ENCODE assay signal across 29 cellular contexts in the genomic region with DNA sequence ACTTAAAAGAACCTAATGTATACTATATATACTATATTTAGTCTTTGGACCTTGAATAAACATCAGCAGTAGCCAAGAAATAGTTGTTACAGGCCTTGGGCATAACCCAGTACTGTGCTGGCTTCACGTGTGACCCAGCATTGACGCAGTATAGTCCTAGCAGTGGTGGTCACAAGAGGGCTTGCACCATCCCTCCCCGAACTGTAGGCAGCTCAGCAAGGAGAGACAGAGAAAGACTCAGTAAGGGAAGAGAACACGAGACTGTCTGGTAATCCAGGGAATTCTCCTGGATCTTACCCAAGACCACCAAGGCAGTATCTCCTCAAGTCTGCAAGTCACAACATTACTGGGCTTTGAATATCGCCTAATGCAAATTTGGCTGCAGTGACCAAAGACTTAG.
"Had no signal": no experiment of that assay in that cellular context is flagged by ENCODE, and none has a peak within 500 bp of the region (broad histone marks: within the 10 kb centered on the region; RNA-seq: fewer than 3 reads in every experiment).

No MANE protein-coding gene starts in this region.

- H3K27ac ChIP-seq: adrenal gland, VCaP had no signal

- DNase-seq: activated CD4-positive, alpha-beta T cell treated with anti-CD3 and anti-CD28 coated beads for 1 hour; activated CD4-positive, alpha-beta T cell treated with anti-CD3 and anti-CD28 coated beads for 48 hours; activated CD4-positive, alpha-beta T cell treated with anti-CD3 and anti-CD28 coated beads, Interleukin-2, amount 50 U/mL, for 48 hours; activated CD4-positive, CD25-positive, alpha-beta regulatory T cell; activated CD8-positive, alpha-beta T cell treated with anti-CD3 and anti-CD28 coated beads, Interleukin-2, amount 10 ng/mL, durations not matched to agents 7 days and 5 days; activated gamma-delta T cell treated with Interleukin-2 at 50 U/mL for 16 hours; activated naive CD4-positive, alpha-beta T cell treated with anti-CD3 and anti-CD28 coated beads for 36 hours; activated T-cell treated with anti-CD3 and anti-CD28 coated beads, Interleukin-2, amount 50 U/mL, for 24 hours; adrenal gland; Kasumi-1; KG1; MG63; NCI-H1105; NCI-H1417 treated with DMSO at 0.1 percent for 48 hours; NCI-H1930; NCI-H2081 treated with DMSO at 0.1 percent for 48 hours; NCI-H226; NCI-H524 treated with DMSO at 0.1 percent for 48 hours; SHP77; SW 1271; T-helper 1 cell; T-helper 2 cell; T-helper 9 cell had no signal

- H3K27me3 Mint-ChIP-seq: activated T-cell treated with anti-CD3 and anti-CD28 coated beads, Interleukin-2, amount 50 U/mL, for 24 hours; brain; central memory CD8-positive, alpha-beta T cell had no signal

- ATAC-seq: activated CD8-positive, alpha-beta T cell treated with anti-CD3 and anti-CD28 coated beads, Interleukin-2, amount 10 ng/mL, durations not matched to agents 7 days and 5 days; activated naive CD4-positive, alpha-beta T cell treated with anti-CD3 and anti-CD28 coated beads, Interleukin-2, amount 50 U/mL, for 72 hours; Panc1 had no signal

- H3K4me3 Mint-ChIP-seq: activated CD8-positive, alpha-beta T cell treated with anti-CD3 and anti-CD28 coated beads, Interleukin-2, amount 10 ng/mL, durations not matched to agents 7 days and 5 days; activated naive CD4-positive, alpha-beta T cell treated with anti-CD3 and anti-CD28 coated beads for 36 hours; activated T-cell treated with anti-CD3 and anti-CD28 coated beads, Interleukin-2, amount 50 U/mL, for 24 hours; activated T-helper 1 cell treated with anti-CD3 and anti-CD28 coated beads, Interleukin-12 subunit alpha, Interleukin-12 subunit beta, Interleukin-2, Interleukin-4 antibody, amounts not matched to agents 30 ng/mL and 10 ng/mL and 1 ng/mL, durations not matched to agents 14 hours and 24 hours and 36 hours; brain; central memory CD8-positive, alpha-beta T cell had no signal

- H3K4me1 Mint-ChIP-seq: central memory CD8-positive, alpha-beta T cell had no signal

- H3K27ac Mint-ChIP-seq: activated CD8-positive, alpha-beta T cell treated with anti-CD3 and anti-CD28 coated beads, Interleukin-2, amount 10 ng/mL, durations not matched to agents 7 days and 5 days; activated naive CD4-positive, alpha-beta T cell treated with anti-CD3 and anti-CD28 coated beads for 36 hours; activated naive CD4-positive, alpha-beta T cell treated with anti-CD3 and anti-CD28 coated beads, Interleukin-2, amount 50 U/mL, for 72 hours; activated T-cell treated with anti-CD3 and anti-CD28 coated beads, Interleukin-2, amount 50 U/mL, for 24 hours; activated T-helper 1 cell treated with anti-CD3 and anti-CD28 coated beads, Interleukin-12 subunit alpha, Interleukin-12 subunit beta, Interleukin-2, Interleukin-4 antibody, amounts not matched to agents 30 ng/mL and 10 ng/mL and 1 ng/mL, durations not matched to agents 14 hours and 24 hours and 36 hours; brain had no signal

- H3K4me3 ChIP-seq: adrenal gland, MG63 had no signal

- H3K36me3 ChIP-seq: adrenal gland, MG63 had no signal

- H3K27me3 ChIP-seq: adrenal gland, MG63 had no signal
